Comparison of ENCODE assay signal across 28 cellular contexts in the genomic region with DNA sequence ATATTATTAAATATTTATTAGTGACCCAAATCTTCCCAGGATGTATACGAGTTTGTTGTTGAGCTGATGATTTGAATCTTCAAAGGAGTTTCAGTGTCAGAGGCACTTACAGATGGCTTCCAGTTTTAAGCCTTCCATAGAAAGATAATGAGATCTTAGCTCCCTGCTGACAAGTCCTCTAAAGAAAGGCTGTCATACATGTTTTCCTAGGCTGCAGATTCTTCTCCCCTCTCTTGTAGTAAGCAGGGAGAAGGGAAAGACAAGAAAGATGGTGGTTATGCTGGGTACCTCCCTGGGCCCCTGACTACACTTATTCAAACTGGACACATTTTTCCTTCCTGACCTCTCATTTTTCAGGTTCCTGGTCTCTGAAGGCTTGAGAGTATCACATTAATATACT.
"Had no signal": no experiment of that assay in that cellular context is flagged by ENCODE, and none has a peak within 500 bp of the region (broad histone marks: within the 10 kb centered on the region; RNA-seq: fewer than 3 reads in every experiment).

No MANE protein-coding gene starts in this region.

- H3K79me2 ChIP-seq: hepatocyte, parathyroid adenoma had no signal

- DNase-seq: colonic mucosa; dermis blood vessel endothelial cell; effector memory CD4-positive, alpha-beta T cell; foreskin keratinocyte; heart left ventricle; left cardiac atrium; left lung; mesenchymal stem cell; midbrain; naive thymus-derived CD4-positive, alpha-beta T cell; psoas muscle; right cardiac atrium; sigmoid colon; stimulated activated CD4-positive, alpha-beta T cell treated with anti-CD3 and anti-CD28 coated beads, Interleukin-2, amount 100 ng/mL, for 24 hours; stimulated activated CD4-positive, alpha-beta T cell treated with anti-CD3 and anti-CD28 coated beads, Interleukin-4, amount 100 ng/mL, for 24 hours; stimulated activated naive CD4-positive, alpha-beta T cell treated with Interleukin-2 at 50 U/mL for 16 hours; stomach; thyroid gland had no signal

- H3K4me1 ChIP-seq: colonic mucosa, esophagus muscularis mucosa, foreskin keratinocyte, gastroesophageal sphincter, heart left ventricle, left lung, parathyroid adenoma, psoas muscle, sigmoid colon, thyroid gland, vagina had no signal

- H2AFZ ChIP-seq: hepatocyte, parathyroid adenoma had no signal

- H3K27ac ChIP-seq: colonic mucosa, esophagus muscularis mucosa, foreskin keratinocyte, gastroesophageal sphincter, heart left ventricle, hepatocyte, left lung, neutrophil, parathyroid adenoma, psoas muscle, sigmoid colon, stomach, thyroid gland, vagina had no signal

- H3K36me3 ChIP-seq: colonic mucosa, esophagus muscularis mucosa, gastroesophageal sphincter, heart left ventricle, left lung, neutrophil, sigmoid colon, stomach, thyroid gland, vagina had no signal

- H3K27me3 ChIP-seq: colonic mucosa, esophagus muscularis mucosa, gastroesophageal sphincter, sigmoid colon, stomach, thyroid gland, vagina had no signal

- H3K36me3 Mint-ChIP-seq: naive thymus-derived CD4-positive, alpha-beta T cell; stimulated activated effector memory CD8-positive, alpha-beta T cell treated with anti-CD3 and anti-CD28 coated beads, Interleukin-12 subunit alpha, Interleukin-12 subunit beta, amount 100 ng/mL, for 72 hours had no signal

- H3K4me3 Mint-ChIP-seq: naive thymus-derived CD4-positive, alpha-beta T cell; nephron; stimulated activated effector memory CD8-positive, alpha-beta T cell treated with anti-CD3 and anti-CD28 coated beads, Interleukin-12 subunit alpha, Interleukin-12 subunit beta, amount 100 ng/mL, for 72 hours had no signal

- H3K9ac ChIP-seq: parathyroid adenoma had no signal

- H3K27ac Mint-ChIP-seq: naive thymus-derived CD4-positive, alpha-beta T cell; nephron; stimulated activated effector memory CD8-positive, alpha-beta T cell treated with anti-CD3 and anti-CD28 coated beads, Interleukin-12 subunit alpha, Interleukin-12 subunit beta, amount 100 ng/mL, for 72 hours had no signal

- H3K4me1 Mint-ChIP-seq: naive thymus-derived CD4-positive, alpha-beta T cell; nephron; stimulated activated effector memory CD8-positive, alpha-beta T cell treated with anti-CD3 and anti-CD28 coated beads, Interleukin-12 subunit alpha, Interleukin-12 subunit beta, amount 100 ng/mL, for 72 hours had no signal

- H3K9me3 Mint-ChIP-seq: naive thymus-derived CD4-positive, alpha-beta T cell; nephron; stimulated activated effector memory CD8-positive, alpha-beta T cell treated with anti-CD3 and anti-CD28 coated beads, Interleukin-12 subunit alpha, Interleukin-12 subunit beta, amount 100 ng/mL, for 72 hours had no signal

- H3K4me2 ChIP-seq: hepatocyte had no signal

- FAIRE-seq: endothelial cell of umbilical vein, islet of Langerhans had no signal

- H3K9me3 ChIP-seq: colonic mucosa, esophagus muscularis mucosa, gastroesophageal sphincter, heart left ventricle, left lung, neutrophil, psoas muscle, sigmoid colon, stomach, thyroid gland, vagina had no signal

- H3K4me3 ChIP-seq: colonic mucosa, esophagus muscularis mucosa, gastroesophageal sphincter, heart left ventricle, hepatocyte, left lung, psoas muscle, sigmoid colon, stomach, thyroid gland, vagina had no signal
